In genomic region chr2:112170495-112170894, GRCh38 we compare ENCODE assay signal across 22 cellular contexts. TPM values are rescaled to one million over a fixed set of nuclear protein-coding genes. Genes with fewer than 3 reads are reported as not detected.
DNase-seq lines count a peak whose midpoint lies in the region; ATAC-seq, FAIRE-seq and TF ChIP-seq lines count a peak whose summit lies in the region.
"Had no signal": no experiment of that assay in that cellular context is flagged by ENCODE, and none has a peak within 500 bp of the region (broad histone marks: within the 10 kb centered on the region; RNA-seq: fewer than 3 reads in every experiment).

No MANE protein-coding gene starts in this region.

- TF ChIP-seq CTCF in K562 (IDR thresholded peaks at IDR 0.05 in 2 of 3, conservative IDR thresholded peaks at IDR 0.05 in 1 of 3; ENCODE audit: insufficient read depth in 2 of 3, low read depth in 1 of 3, low read length in 3 of 3) (no peak), stomach (IDR thresholded peaks at IDR 0.05) (no peak)

- no peak for TF ChIP-seq POLR2A in K562 (conservative IDR thresholded peaks at IDR 0.05)
- no peak for TF ChIP-seq POLR2A in stomach (IDR thresholded peaks at IDR 0.05)

- FAIRE-seq in K562 (lab: Jason Lieb, UNC): no peak
- FAIRE-seq: A204.1, D721Med, G401.6, GM12891, GM19239 had no signal

- BruUV-seq in K562 (replicated peaks; lab: Mats Ljungman, UMichigan): no TSS peak

- DNase-seq in K562 (ENCODE audit: extremely low read depth in 1 of 4, low spot score in 3 of 4) (no peak), sciatic nerve (ENCODE audit: low spot score) (peak; percentile 9), NCI-H526 (lab: John Stamatoyannopoulos, UW) (no peak), stomach (no peak)
- DNase-seq: 8988T; ACHN; BE2C; Caco-2; Calu3; CD4-positive, alpha-beta T cell; CD8-positive, alpha-beta T cell; DMS79 treated with DMSO at 0.1 percent for 48 hours; GF-D8 had no signal

- H3K4me3 ChIP-seq in BLaER1 (no peak overlapping the region), K562 (no peak overlapping the region), stomach (no peak overlapping the region)
- H3K4me3 ChIP-seq: BLaER1 treated with 17β-estradiol and CSF1 and Interleukin-3, amounts not matched to agents 10 nM and 100 nM had no signal

- no peaks in the 10 kb centered on the region for H3K9me1 ChIP-seq in K562 (ENCODE audit: control insufficient read depth, insufficient read depth, low read length)

- in situ Hi-C loops in K562 (cut with MboI): no loop called here

- H4K20me1 ChIP-seq in BLaER1: no peaks in the 10 kb centered on the region
- H4K20me1 ChIP-seq in K562 (replicated peaks; ENCODE audit: control insufficient read depth, insufficient read depth, low read length): no peaks in the 10 kb centered on the region; the same call in 1 of the 2 replicates
- H4K20me1 ChIP-seq: BLaER1 treated with 17β-estradiol and CSF1 and Interleukin-3, amounts not matched to agents 10 nM and 100 nM had no signal

- CTCF ChIA-PET in K562 (lab: Yijun Ruan, JAX; ENCODE audit: low intra/inter-chr PET ratio): no interaction called here

- TF ChIP-seq EP300 in K562 (IDR thresholded peaks at IDR 0.05; ENCODE audit: low read length) (no peak), stomach (IDR thresholded peaks at IDR 0.05) (no peak)

- H3K27me3 ChIP-seq in BLaER1 (no peaks in the 10 kb centered on the region), K562 (ENCODE audit: control insufficient read depth in 2 of 2, insufficient read depth in 2 of 2, low read length in 2 of 2) (peaks cover 32 to 50% of the 10 kb centered on the region in 2 experiments; a peak in 4 of 5 replicates), stomach (no peaks in the 10 kb centered on the region)
- H3K27me3 ChIP-seq: BE2C; BLaER1 treated with 17β-estradiol and CSF1 and Interleukin-3, amounts not matched to agents 10 nM and 100 nM had no signal

- H3K4me2 ChIP-seq in BLaER1 (peak overlapping the region; percentile 65; the same call in 1 of the 2 replicates), K562 (ENCODE audit: insufficient read depth, low read length) (no peak overlapping the region)

- no peaks in the 10 kb centered on the region for H3K79me2 ChIP-seq in K562 (ENCODE audit: control insufficient read depth, insufficient read depth, low read length)

- TF ChIP-seq RAD21 in K562 (CRISPR knock-in tag; conservative IDR thresholded peaks at IDR 0.05 in 1 of 2, IDR thresholded peaks at IDR 0.05 in 1 of 2): no peak

- POLR2A ChIA-PET in K562 (lab: Yijun Ruan, JAX): no interaction called here

- H2AFZ ChIP-seq in K562 (ENCODE audit: low read depth, low read length): no peak overlapping the region

- H3K9me3 ChIP-seq in BLaER1 (no peaks in the 10 kb centered on the region), K562 (replicated peaks; ENCODE audit: control insufficient read depth, insufficient read depth, low read depth, low read length) (no peaks in the 10 kb centered on the region), stomach (no peaks in the 10 kb centered on the region)
- H3K9me3 ChIP-seq: BE2C, Caco-2 had no signal

- H3K9ac ChIP-seq in BLaER1: no peak overlapping the region
- H3K9ac ChIP-seq in K562 (ENCODE audit: insufficient read depth in 1 of 2, low read depth in 2 of 2, low read length in 2 of 2): no peak overlapping the region
- H3K9ac ChIP-seq: BLaER1 treated with 17β-estradiol and CSF1 and Interleukin-3, amounts not matched to agents 10 nM and 100 nM had no signal

- ATAC-seq in K562 (no peak), sciatic nerve (no peak), GM21515 (IDR thresholded peaks at IDR 0.05; ENCODE audit: unreplicated experiment) (no peak)
- ATAC-seq: CD8-positive, alpha-beta T cell had no signal

- H3K27ac ChIP-seq in BLaER1 (no peak overlapping the region), K562 (ENCODE audit: extremely low read depth, low read depth, low read length) (no peak overlapping the region), stomach (no peak overlapping the region)
- H3K27ac ChIP-seq: BLaER1 treated with 17β-estradiol and CSF1 and Interleukin-3, amounts not matched to agents 10 nM and 100 nM; C4-2B had no signal

- H3K36me3 ChIP-seq in BLaER1 (no peaks in the 10 kb centered on the region), K562 (ENCODE audit: control insufficient read depth, insufficient read depth, low read length) (no peaks in the 10 kb centered on the region), stomach (no peaks in the 10 kb centered on the region)
- H3K36me3 ChIP-seq: BE2C; BLaER1 treated with 17β-estradiol and CSF1 and Interleukin-3, amounts not matched to agents 10 nM and 100 nM had no signal

- intact Hi-C loops in K562 (cut with micrococcal nuclease): no loop called here
- intact Hi-C loops in sciatic nerve (cut with DNase I): no loop called here
- intact Hi-C loops in stomach (cut with DNase I; ENCODE audit: low total_unique reads): no loop called here

- H3K4me1 ChIP-seq in BLaER1 (peaks cover 76% of the 10 kb centered on the region), K562 (replicated peaks in 1 of 2; ENCODE audit: control insufficient read depth in 2 of 2, insufficient read depth in 2 of 2, low read length in 2 of 2) (peaks cover 3% of the 10 kb centered on the region in 2 experiments; a peak in 2 of 5 replicates), stomach (no peaks in the 10 kb centered on the region)
- H3K4me1 ChIP-seq: BE2C, Caco-2 had no signal

- 18% methylated on average over 3 of the region's 4 CpGs for WGBS in K562 (ENCODE audit: insufficient coverage, low coverage, missing lambda C conversion rate)
- 93 to 97% (median 95%) methylated on average over 4 of the region's 4 CpGs for WGBS in stomach, 5 donors

TF ChIP-seq in K562, 482 proteins besides CTCF, POLR2A, EP300 and RAD21:
- TF ChIP-seq, protein P1, sequence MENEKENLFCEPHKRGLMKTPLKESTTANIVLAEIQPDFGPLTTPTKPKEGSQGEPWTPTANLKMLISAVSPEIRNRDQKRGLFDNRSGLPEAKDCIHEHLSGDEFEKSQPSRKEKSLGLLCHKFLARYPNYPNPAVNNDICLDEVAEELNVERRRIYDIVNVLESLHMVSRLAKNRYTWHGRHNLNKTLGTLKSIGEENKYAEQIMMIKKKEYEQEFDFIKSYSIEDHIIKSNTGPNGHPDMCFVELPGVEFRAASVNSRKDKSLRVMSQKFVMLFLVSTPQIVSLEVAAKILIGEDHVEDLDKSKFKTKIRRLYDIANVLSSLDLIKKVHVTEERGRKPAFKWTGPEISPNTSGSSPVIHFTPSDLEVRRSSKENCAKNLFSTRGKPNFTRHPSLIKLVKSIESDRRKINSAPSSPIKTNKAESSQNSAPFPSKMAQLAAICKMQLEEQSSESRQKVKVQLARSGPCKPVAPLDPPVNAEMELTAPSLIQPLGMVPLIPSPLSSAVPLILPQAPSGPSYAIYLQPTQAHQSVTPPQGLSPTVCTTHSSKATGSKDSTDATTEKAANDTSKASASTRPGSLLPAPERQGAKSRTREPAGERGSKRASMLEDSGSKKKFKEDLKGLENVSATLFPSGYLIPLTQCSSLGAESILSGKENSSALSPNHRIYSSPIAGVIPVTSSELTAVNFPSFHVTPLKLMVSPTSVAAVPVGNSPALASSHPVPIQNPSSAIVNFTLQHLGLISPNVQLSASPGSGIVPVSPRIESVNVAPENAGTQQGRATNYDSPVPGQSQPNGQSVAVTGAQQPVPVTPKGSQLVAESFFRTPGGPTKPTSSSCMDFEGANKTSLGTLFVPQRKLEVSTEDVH (IDR thresholded peaks at IDR 0.05; ENCODE audit: low read depth, partially characterized antibody): no peak
- TF ChIP-seq ZNF316 (IDR thresholded peaks at IDR 0.05): no peak
- TF ChIP-seq, protein P2, sequence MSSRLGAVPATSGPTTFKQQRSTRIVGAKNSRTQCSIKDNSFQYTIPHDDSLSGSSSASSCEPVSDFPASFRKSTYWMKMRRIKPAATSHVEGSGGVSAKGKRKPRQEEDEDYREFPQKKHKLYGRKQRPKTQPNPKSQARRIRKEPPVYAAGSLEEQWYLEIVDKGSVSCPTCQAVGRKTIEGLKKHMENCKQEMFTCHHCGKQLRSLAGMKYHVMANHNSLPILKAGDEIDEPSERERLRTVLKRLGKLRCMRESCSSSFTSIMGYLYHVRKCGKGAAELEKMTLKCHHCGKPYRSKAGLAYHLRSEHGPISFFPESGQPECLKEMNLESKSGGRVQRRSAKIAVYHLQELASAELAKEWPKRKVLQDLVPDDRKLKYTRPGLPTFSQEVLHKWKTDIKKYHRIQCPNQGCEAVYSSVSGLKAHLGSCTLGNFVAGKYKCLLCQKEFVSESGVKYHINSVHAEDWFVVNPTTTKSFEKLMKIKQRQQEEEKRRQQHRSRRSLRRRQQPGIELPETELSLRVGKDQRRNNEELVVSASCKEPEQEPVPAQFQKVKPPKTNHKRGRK (tag; IDR thresholded peaks at IDR 0.05): peak; percentile 52; the same call in 1 of the 2 replicates
- TF ChIP-seq FOXA1 (IDR thresholded peaks at IDR 0.05; ENCODE audit: borderline replicate concordance): no peak
- TF ChIP-seq XRCC4 (IDR thresholded peaks at IDR 0.05; ENCODE audit: extremely low read depth, insufficient read depth, insufficient read length): no peak
- no peak for TF ChIP-seq POLR3A (IDR thresholded peaks at IDR 0.05; ENCODE audit: borderline replicate concordance, extremely low read depth, insufficient read depth, insufficient read length)
- no peak for TF ChIP-seq MYNN (IDR thresholded peaks at IDR 0.05)
- no peak for TF ChIP-seq MYNN (CRISPR knock-in tag; IDR thresholded peaks at IDR 0.05)
- no peak for TF ChIP-seq HNRNPH1 (optimal IDR thresholded peaks at IDR 0.05; ENCODE audit: low read depth, low read length)
TF ChIP-seq in K562: peak in this region for 1.

RNA-seq across cellular contexts. Expression of gene FBLN7, which starts 32.3 kb away (rescaled TPM):
- not detected in 2 replicates for total RNA-seq in K562 (2011; cell fraction: chromatin; rRNA removed; ENCODE audit: low replicate concordance)
- total RNA-seq in K562 (2011; cell fraction: nucleolus; rRNA removed): not detected in 2 replicates
- not detected in 2 replicates for total RNA-seq in K562 (2011; cell fraction: nucleoplasm; rRNA removed)
- total RNA-seq in K562 (2014; rRNA removed): not detected in 2 replicates
- not detected in 2 replicates for total RNA-seq in K562 (2014; rRNA removed; fragmentation: Illumina TruSeq; extraction: Trizol)
- not detected in 2 replicates for total RNA-seq in K562 (2015; rRNA removed; fragmentation: Illumina TruSeq; extraction: Trizol)
- 0.13 TPM in 1 of 2 replicates, not detected in the other for total RNA-seq in K562 (2021)
- polyA plus RNA-seq in K562 (2011; rRNA removed): not detected in 2 replicates
- not detected in 2 replicates for polyA plus RNA-seq in K562 (2011; cell fraction: cytosol; rRNA removed)
- polyA plus RNA-seq in K562 (2011; cell fraction: nucleus; rRNA removed): not detected in 2 replicates
- polyA plus RNA-seq in K562 (2012): not detected in 2 replicates
- polyA plus RNA-seq in K562 (2014; fragmentation: Illumina TruSeq; extraction: Trizol): not detected in 2 replicates
- polyA plus RNA-seq in K562 (2014; fragmentation: Nextera tagmentation; extraction: Ambion mirVana): not detected
- polyA plus RNA-seq in K562 (2014; rRNA removed): not detected in 2 replicates
- not detected in 2 replicates for polyA minus RNA-seq in K562 (2011; rRNA and poly(A)+ RNA removed)
- not detected in 2 replicates for polyA minus RNA-seq in K562 (2011; cell fraction: cytosol; rRNA and poly(A)+ RNA removed)
- polyA minus RNA-seq in K562 (2011; cell fraction: nucleus; rRNA and poly(A)+ RNA removed): not detected in 2 replicates
- 2.3 TPM for total RNA-seq in sciatic nerve
- total RNA-seq in stomach: 1 to 10 TPM in 4 of 5 donors, not detected in 1; 2.0 to 5.1 (median 3.5) TPM
- 1 to 10 TPM in 1 of 3 donors, under 1 TPM in 2; 0.40 to 1.2 (median 0.50) TPM for polyA plus RNA-seq in stomach
